In the genomic region with DNA sequence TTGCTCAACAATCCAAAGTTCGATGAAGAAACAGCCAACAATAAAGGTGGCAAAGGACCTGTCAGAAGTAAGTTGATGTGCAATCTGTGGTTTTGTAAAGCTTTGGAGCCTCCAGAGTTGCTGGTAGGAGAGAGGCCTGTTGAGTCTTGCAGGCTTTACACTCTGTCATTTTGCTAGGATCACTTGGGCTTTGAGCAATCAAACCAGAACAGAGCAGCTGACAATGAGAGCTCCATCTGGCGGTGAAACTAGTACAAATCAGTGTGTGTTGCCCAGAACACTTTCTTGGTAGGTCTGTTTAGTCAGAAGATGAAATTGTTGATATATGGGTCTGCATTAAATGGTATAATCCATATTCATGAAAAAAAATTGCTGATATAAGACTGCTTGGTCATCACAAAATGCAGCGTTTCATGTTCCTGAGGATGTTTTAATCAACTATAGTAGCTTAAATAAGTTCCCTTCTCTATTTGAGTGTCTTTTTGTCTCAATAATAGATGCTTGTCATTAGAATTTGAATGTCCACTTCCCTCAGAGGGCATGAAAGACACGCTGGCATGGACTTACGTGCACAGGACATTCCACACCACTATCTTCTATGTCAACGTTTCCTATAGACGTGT, we compare ENCODE assay signal across 8 cellular contexts. TPM values are rescaled to one million over a fixed set of nuclear protein-coding genes. Genes with fewer than 3 reads are reported as not detected.
DNase-seq lines count a peak whose midpoint lies in the region; ATAC-seq, FAIRE-seq and TF ChIP-seq lines count a peak whose summit lies in the region.

No MANE protein-coding gene starts in this region.

- no peak for TF ChIP-seq POLR2A in ovary (IDR thresholded peaks at IDR 0.05)

- H3K9me3 ChIP-seq in A673 (ENCODE audit: low read depth, low read length, poor library complexity, severe bottlenecking) (no peaks in the 10 kb centered on the region), ovary (no peaks in the 10 kb centered on the region), upper lobe of right lung (no peaks in the 10 kb centered on the region)

- peak; percentile 82 for DNase-seq in A673 (ENCODE audit: low spot score)
- peak; percentile 75 for DNase-seq in GM13977 (ENCODE audit: low spot score)
- DNase-seq in KBM-7: peak; percentile 79
- peak; percentile 85 for DNase-seq in RPMI8226
- DNase-seq in activated effector memory CD4-positive, alpha-beta T cell treated with Interleukin-2 at 50 U/mL for 16 hours: peak; percentile 32
- peak; percentile 55 to 62 for DNase-seq in frontal cortex (ENCODE audit: low spot score in 2 of 2)
- DNase-seq in ovary: peak; percentile 37 to 73 (median 40)
- DNase-seq in upper lobe of right lung: no peak

- POLR2A ChIA-PET in A673 (lab: Charles Lee; ENCODE audit: low non-redundant PET): no interaction called here

- no TSS peak for BruUV-seq in A673 (replicated peaks; lab: Mats Ljungman, UMichigan)

- TF ChIP-seq CTCF in A673 (conservative IDR thresholded peaks at IDR 0.05; ENCODE audit: low read depth, low read length): peak; percentile 87
- peak; percentile 71 for TF ChIP-seq CTCF in GM13977 (IDR thresholded peaks at IDR 0.05; ENCODE audit: extremely low read depth, insufficient read depth, missing control alignments)
- TF ChIP-seq CTCF in ovary (IDR thresholded peaks at IDR 0.05): peak; percentile 55 to 64 (median 56)
- TF ChIP-seq CTCF in upper lobe of right lung (IDR thresholded peaks at IDR 0.05): peak; percentile 73

- H3K36me3 ChIP-seq in A673 (ENCODE audit: insufficient read depth, low read length, poor library complexity, severe bottlenecking) (no peaks in the 10 kb centered on the region), ovary (no peaks in the 10 kb centered on the region), upper lobe of right lung (peaks cover 13% of the 10 kb centered on the region)

- no peak for TF ChIP-seq EP300 in ovary (IDR thresholded peaks at IDR 0.05)

- CTCF ChIA-PET in A673 (lab: Charles Lee): interaction anchor here (0.7 to 3.0 kb wide), 14 partner anchors 10 to 240 kb away, joined by 3 to 111 read pairs (median 4); a partner anchor contains a TSS

- H3K27ac ChIP-seq in A673 (ENCODE audit: low read depth, low read length, poor library complexity, severe bottlenecking): no peak overlapping the region
- no peak overlapping the region for H3K27ac ChIP-seq in ovary
- no peak overlapping the region for H3K27ac ChIP-seq in upper lobe of right lung

- no peak overlapping the region for H3K4me3 ChIP-seq in A673 (ENCODE audit: low read depth, low read length, poor library complexity, severe bottlenecking)
- no peak overlapping the region for H3K4me3 ChIP-seq in ovary
- H3K4me3 ChIP-seq in upper lobe of right lung: no peak overlapping the region

- in situ Hi-C loops in GM13977 (cut with MboI; ENCODE audit: low pct_unique_long_range_greater_than_20kb, low sequenced_read_pairs, unreplicated experiment): no loop called here
- in situ Hi-C loops in KBM-7 (cut with MboI; ENCODE audit: low pct_unique_long_range_greater_than_20kb, low sequenced_read_pairs): no loop called here

- WGBS in ovary, 3 donors: 70% methylated on average over 7 of the region's 7 CpGs

- peak; percentile 96 for ATAC-seq in upper lobe of right lung

- H3K4me1 ChIP-seq in A673 (ENCODE audit: insufficient read depth, low read length, poor library complexity, severe bottlenecking): no peaks in the 10 kb centered on the region
- H3K4me1 ChIP-seq in ovary (ENCODE audit: insufficient read depth): no peaks in the 10 kb centered on the region
- peaks cover 10% of the 10 kb centered on the region for H3K4me1 ChIP-seq in upper lobe of right lung

- H3K27me3 ChIP-seq in A673 (replicated peaks; ENCODE audit: insufficient read depth, low read depth, low read length, poor library complexity): no peaks in the 10 kb centered on the region
- no peaks in the 10 kb centered on the region for H3K27me3 ChIP-seq in ovary
- no peaks in the 10 kb centered on the region for H3K27me3 ChIP-seq in upper lobe of right lung

- no peak for FAIRE-seq in frontal cortex (lab: Jason Lieb, UNC)

- intact Hi-C loops in A673 (cut with micrococcal nuclease; ENCODE audit: unreplicated experiment) (loop anchor here (1.0 kb wide), 1 partner anchor 127 kb away; no protein-coding TSS in a partner anchor), ovary (cut with DNase I) (loop anchor here (2.0 to 10.0 kb wide), 4 partner anchors 62 to 126 kb away; no protein-coding TSS in a partner anchor), upper lobe of right lung (cut with DNase I) (loop anchor here (5.0 kb wide), 1 partner anchor 125 kb away; no protein-coding TSS in a partner anchor)

RNA-seq across cellular contexts. Expression of a gene that starts 25.7 kb away (rescaled TPM):
- total RNA-seq in A673 (2021): 0.67 and 1.6 TPM in 2 replicates
- 198 TPM for total RNA-seq in frontal cortex
- 10 to 100 TPM; 11.5 to 15.7 (median 12.6) TPM for total RNA-seq in ovary
- polyA plus RNA-seq in ovary: 10 to 100 TPM in 1 of 2 donors, 1 to 10 TPM in 1; 3.4 to 10.4 TPM
- total RNA-seq in upper lobe of right lung: 16.1 TPM

RNA-seq across cellular contexts. Expression of a gene that starts 39.6 kb away (rescaled TPM):
- total RNA-seq in A673 (2021) (2.9 and 3.7 TPM in 2 replicates), frontal cortex (30.6 TPM), ovary (10 to 100 TPM in 6 of 7 donors, 1 to 10 TPM in 1; 8.9 to 16.4 (median 13.4) TPM), upper lobe of right lung (20.6 TPM)
- polyA plus RNA-seq in ovary: 10 to 100 TPM; 10.4 to 15.8 TPM

RNA-seq across cellular contexts. Expression of a gene that starts 52.4 kb away (rescaled TPM):
- 66.6 and 70.2 TPM in 2 replicates for total RNA-seq in A673 (2021)
- 76.2 TPM for total RNA-seq in frontal cortex
- total RNA-seq in ovary: 10 to 100 TPM; 13.6 to 35.5 (median 29.3) TPM
- 10 to 100 TPM in 1 of 2 donors, 1 to 10 TPM in 1; 9.4 to 24.1 TPM for polyA plus RNA-seq in ovary
- total RNA-seq in upper lobe of right lung: 78.4 TPM

Comparison
In these comparisons a context has a peak if more than half of its experiments do, and no peak if none do; other contexts are left out.
1. RNA of a gene that starts 25.7 kb away (total RNA-seq): 198 TPM in frontal cortex (single experiment); 16.1 TPM in upper lobe of right lung (single experiment), 11.5 to 15.7 TPM in ovary and 0.67 to 1.6 TPM in A673; every median in the first group is over 10 times any median in the second.
2. Peak in every context shown above with its lines, with median percentiles within 50 percentile points of each other: CTCF ChIP-seq.